In the genomic region with DNA sequence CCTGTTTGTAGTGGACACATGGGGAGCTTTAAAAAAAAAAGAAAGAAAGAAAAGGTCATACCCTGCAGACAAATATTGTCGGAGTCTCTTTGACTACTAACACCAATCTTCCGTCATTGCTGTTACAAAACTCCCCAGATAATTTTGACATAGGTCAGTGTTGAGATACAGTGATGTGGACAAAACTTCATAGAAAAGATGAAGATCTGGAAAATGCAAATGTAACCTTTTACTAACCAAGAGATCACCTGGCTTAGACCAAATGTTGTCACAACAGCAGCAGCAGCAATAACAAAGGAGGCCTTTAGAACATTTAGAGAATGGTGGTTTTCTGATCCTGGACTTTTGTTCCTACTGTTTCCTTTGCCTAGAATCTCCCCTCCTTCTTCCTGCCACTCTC, we compare ENCODE assay signal across 17 cellular contexts.
"Had no signal": no experiment of that assay in that cellular context is flagged by ENCODE, and none has a peak within 500 bp of the region (broad histone marks: within the 10 kb centered on the region; RNA-seq: fewer than 3 reads in every experiment).

No MANE protein-coding gene starts in this region.

- H3K4me1 Mint-ChIP-seq: naive thymus-derived CD8-positive, alpha-beta T cell had no signal

- DNase-seq: cortex of kidney; dorsolateral prefrontal cortex; effector CD8-positive, alpha-beta T cell; foreskin melanocyte; head of caudate nucleus; hippocampal formation; left colon; left ventricle myocardium superior; mesendoderm; naive thymus-derived CD8-positive, alpha-beta T cell; stimulated activated CD4-positive, alpha-beta T cell treated with anti-CD3 and anti-CD28 coated beads, Interleukin-2, amount 100 ng/mL, for 48 hours; stimulated activated naive CD4-positive, alpha-beta T cell treated with Interleukin-2 at 50 U/mL for 16 hours; upper lobe of right lung had no signal

- H3K36me3 Mint-ChIP-seq: naive thymus-derived CD8-positive, alpha-beta T cell had no signal

- H3K4me1 ChIP-seq: upper lobe of right lung, vagina had no signal

- H3K27me3 ChIP-seq: dorsolateral prefrontal cortex, upper lobe of right lung, vagina had no signal

- H3K27ac Mint-ChIP-seq: naive thymus-derived CD8-positive, alpha-beta T cell had no signal

- H3K9me3 Mint-ChIP-seq: naive thymus-derived CD8-positive, alpha-beta T cell had no signal

- H3K27ac ChIP-seq: dorsolateral prefrontal cortex, upper lobe of right lung, vagina had no signal

- H3K9me3 ChIP-seq: upper lobe of right lung, vagina had no signal

- H3K36me3 ChIP-seq: upper lobe of right lung, vagina had no signal

- H3K4me2 ChIP-seq: smooth muscle cell had no signal

- ATAC-seq: left colon; left ventricle myocardium superior; naive thymus-derived CD8-positive, alpha-beta T cell; right cardiac atrium; upper lobe of right lung had no signal

- H3K4me3 ChIP-seq: dorsolateral prefrontal cortex, lung, smooth muscle cell, upper lobe of right lung, vagina had no signal

- H3K4me3 Mint-ChIP-seq: naive thymus-derived CD8-positive, alpha-beta T cell had no signal
